1 cellular context compared by ENCODE assay signal in genomic region chr15:89095073-89095472, GRCh38.
TF ChIP-seq lines count a peak whose summit lies in the region.

No MANE protein-coding gene starts in this region.

TF ChIP-seq in IMR-90, 13 proteins besides CTCF, POLR2A, EP300 and RAD21:
- TF ChIP-seq RCOR1 (IDR thresholded peaks at IDR 0.05; ENCODE audit: insufficient replicate concordance, low read length): no peak
- TF ChIP-seq CHD1 (IDR thresholded peaks at IDR 0.05; ENCODE audit: low read depth, low read length): no peak
- TF ChIP-seq CEBPB (IDR thresholded peaks at IDR 0.05; ENCODE audit: low read depth, low read length): no peak
